In genomic region chr15:90994417-90995311, GRCh38 we compare ENCODE assay signal across 8 cellular contexts. TPM values are rescaled to one million over a fixed set of nuclear protein-coding genes. Genes with fewer than 3 reads are reported as not detected.
DNase-seq lines count a peak whose midpoint lies in the region; ATAC-seq and TF ChIP-seq lines count a peak whose summit lies in the region.

TSS of gene PRC1 (minus strand) at chr15:90994535. CDS start at chr15:90994417, 118 bp downstream.

- peak within 1 kb of the TSS; percentile 100 for H3K4me3 Mint-ChIP-seq in dendritic cell treated with granulocyte-macrophage colony-stimulating factor and Interleukin-4, amounts not matched to agents 40 ng/mL and 50 ng/mL, for 4 days

- H3K27me3 ChIP-seq in left lung: no peaks in the 10 kb centered on the region

- intact Hi-C loops in dendritic cell treated with granulocyte-macrophage colony-stimulating factor and Interleukin-4, amounts not matched to agents 40 ng/mL and 50 ng/mL, for 4 days (cut with micrococcal nuclease): loop anchor here (1.0 to 2.0 kb wide), 2 partner anchors 28 to 40 kb away; partner anchors contain the start of genes RCCD1 and VPS33B
- intact Hi-C loops in left lung (cut with DNase I): no loop called here

- H3K4me1 ChIP-seq in left lung: peaks cover 0 to 8% of the 10 kb centered on the region in 2 donors

- H3K9me3 Mint-ChIP-seq in dendritic cell treated with granulocyte-macrophage colony-stimulating factor and Interleukin-4, amounts not matched to agents 40 ng/mL and 50 ng/mL, for 4 days: no peaks in the 10 kb centered on the region

- peak within 1 kb of the TSS; percentile 96 for H3K27ac Mint-ChIP-seq in dendritic cell treated with granulocyte-macrophage colony-stimulating factor and Interleukin-4, amounts not matched to agents 40 ng/mL and 50 ng/mL, for 4 days

- peak within 1 kb of the TSS; percentile 62 to 83 for H3K27ac ChIP-seq in left lung

- no peak for TF ChIP-seq CTCF in left lung (IDR thresholded peaks at IDR 0.05)

- peak within 1 kb of the TSS; percentile 92 to 98 for H3K4me3 ChIP-seq in left lung

- DNase-seq in C1 segment of cervical spinal cord (lab: John Stamatoyannopoulos, UW) (peak; percentile 46 to 96 (median 90)), NCI-H748 treated with DMSO at 0.1 percent for 48 hours (lab: John Stamatoyannopoulos, UW) (peak; percentile 85), left lung (peak; percentile 99 to 100)
- DNase-seq in activated CD4-positive, alpha-beta T cell treated with anti-CD3 and anti-CD28 coated beads, Interleukin-2, amount 50 U/mL, for 24 hours (ENCODE audit: low read depth in 1 of 2, low spot score in 1 of 2): peak; percentile 92 to 93
- peak; percentile 98 for DNase-seq in stimulated activated CD4-positive, alpha-beta T cell treated with anti-CD3 and anti-CD28 coated beads, Interleukin-2, amount 100 ng/mL, for 48 hours

- peak; percentile 96 for ATAC-seq in GM19372 (IDR thresholded peaks at IDR 0.05; ENCODE audit: low read depth, unreplicated experiment)
- ATAC-seq in HG03558 (IDR thresholded peaks at IDR 0.05; ENCODE audit: extremely low read depth, unreplicated experiment): peak; percentile 90
- ATAC-seq in left lung: peak; percentile 99

- peaks cover 0 to 23% of the 10 kb centered on the region in 2 donors for H3K36me3 ChIP-seq in left lung

- peaks cover 13% of the 10 kb centered on the region for H3K4me1 Mint-ChIP-seq in dendritic cell treated with granulocyte-macrophage colony-stimulating factor and Interleukin-4, amounts not matched to agents 40 ng/mL and 50 ng/mL, for 4 days (ENCODE audit: low read depth)

- H3K9me3 ChIP-seq in left lung: no peaks in the 10 kb centered on the region

- H3K36me3 Mint-ChIP-seq in dendritic cell treated with granulocyte-macrophage colony-stimulating factor and Interleukin-4, amounts not matched to agents 40 ng/mL and 50 ng/mL, for 4 days (ENCODE audit: low read depth): peaks cover 33% of the 10 kb centered on the region

- H3K27me3 Mint-ChIP-seq in dendritic cell treated with granulocyte-macrophage colony-stimulating factor and Interleukin-4, amounts not matched to agents 40 ng/mL and 50 ng/mL, for 4 days: no peaks in the 10 kb centered on the region

RNA-seq across cellular contexts. Expression of gene PRC1, which starts in this region (rescaled TPM):
- total RNA-seq in left lung: 10 to 100 TPM; 10.4 to 31.2 TPM

Comparison
In these comparisons a context has a peak if more than half of its experiments do, and no peak if none do; other contexts are left out.
1. Peak in every context shown above with its lines: DNase-seq, ATAC-seq, H3K4me3 ChIP-seq and H3K27ac ChIP-seq.